14 cellular contexts compared by ENCODE assay signal in the genomic region with DNA sequence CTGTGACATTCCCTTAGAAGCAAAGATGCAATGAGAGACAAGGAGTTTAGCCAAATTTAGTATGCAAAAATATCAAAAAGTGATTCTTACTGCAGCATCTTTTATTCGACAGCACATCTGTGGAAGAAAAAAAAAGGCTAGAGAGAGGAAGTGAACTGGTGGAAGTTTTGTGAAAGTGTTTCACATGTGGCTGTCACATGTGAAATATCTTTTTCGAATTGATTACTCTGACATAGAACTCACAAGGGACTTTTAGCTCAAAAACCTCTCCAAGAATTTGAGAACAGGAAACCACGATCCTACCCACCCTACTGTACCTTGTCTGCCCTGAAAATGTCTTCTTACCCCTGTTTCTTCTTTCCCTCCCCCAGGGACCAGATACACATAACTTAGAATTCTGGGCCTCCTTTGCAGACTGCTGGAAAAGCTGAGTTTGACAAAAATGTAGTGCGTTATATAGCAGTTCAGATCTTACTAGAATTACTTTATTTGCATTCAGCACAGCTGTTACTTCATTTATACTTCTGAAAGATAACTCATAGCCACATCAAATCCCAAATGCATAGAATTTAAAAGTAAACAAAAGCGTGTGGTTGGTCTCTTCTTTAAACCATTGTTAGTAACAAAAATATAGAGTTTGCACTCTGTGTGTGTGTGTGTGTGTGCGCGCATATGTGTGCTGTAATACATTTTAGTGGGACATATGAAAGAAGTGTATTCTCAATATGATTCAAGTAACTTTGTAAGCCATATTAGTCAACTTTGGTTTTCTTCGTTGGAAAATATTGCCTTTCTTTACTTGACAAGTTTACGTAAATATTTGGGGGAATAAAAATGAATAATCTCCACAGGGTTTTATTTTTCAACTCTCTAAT.
DNase-seq lines count a peak whose midpoint lies in the region; ATAC-seq and TF ChIP-seq lines count a peak whose summit lies in the region.
"Had no signal": no experiment of that assay in that cellular context is flagged by ENCODE, and none has a peak within 500 bp of the region (broad histone marks: within the 10 kb centered on the region; RNA-seq: fewer than 3 reads in every experiment).

No MANE protein-coding gene starts in this region.

- no peaks in the 10 kb centered on the region for H3K9me3 ChIP-seq in gastrocnemius medialis
- H3K9me3 ChIP-seq: heart left ventricle, right atrium auricular region had no signal

- TF ChIP-seq CTCF in GM23338 (conservative IDR thresholded peaks at IDR 0.05; ENCODE audit: low read depth in 2 of 2) = no peak
- TF ChIP-seq CTCF in gastrocnemius medialis (IDR thresholded peaks at IDR 0.05 in 4 of 5, conservative IDR thresholded peaks at IDR 0.05 in 1 of 5) = no peak

- peaks cover 20% of the 10 kb centered on the region for H3K4me1 Mint-ChIP-seq in GM23338

- DNase-seq in GM23338 (ENCODE audit: low spot score) = no peak
- DNase-seq in gastrocnemius medialis = no peak
- DNase-seq in stimulated activated CD4-positive, alpha-beta T cell treated with anti-CD3 and anti-CD28 coated beads, Interleukin-2, amount 100 ng/mL, for 24 hours = no peak
- DNase-seq in AG08396 (ENCODE audit: low spot score) = no peak
- DNase-seq in DMS153 treated with DMSO at 0.1 percent for 48 hours (lab: John Stamatoyannopoulos, UW; ENCODE audit: unreplicated experiment) = no peak
- DNase-seq: activated CD4-positive, alpha-beta T cell treated with anti-CD3 and anti-CD28 coated beads, Interleukin-2, amount 50 U/mL, for 1 hour; activated naive CD8-positive, alpha-beta T cell treated with anti-CD3 and anti-CD28 coated beads, Interleukin-2, amount 10 ng/mL, durations not matched to agents 7 days and 5 days; heart left ventricle; IMR-90; midbrain; NCI-H446 treated with DMSO at 0.1 percent for 48 hours had no signal

- H3K4me2 ChIP-seq in GM23338 = no peak overlapping the region

- H4K20me1 ChIP-seq in GM23338 (replicated peaks; ENCODE audit: insufficient read depth) = no peaks in the 10 kb centered on the region

- no peak overlapping the region for H3K4me3 Mint-ChIP-seq in GM23338
- H3K4me3 Mint-ChIP-seq: activated naive CD8-positive, alpha-beta T cell treated with anti-CD3 and anti-CD28 coated beads, Interleukin-2, amount 10 ng/mL, durations not matched to agents 7 days and 5 days had no signal

- H3K36me3 ChIP-seq in GM23338 (ENCODE audit: insufficient read depth) (no peaks in the 10 kb centered on the region; the same call in 1 of the 2 replicates), gastrocnemius medialis (no peaks in the 10 kb centered on the region)
- H3K36me3 ChIP-seq: heart left ventricle, right atrium auricular region had no signal

- H3K4me1 ChIP-seq in GM23338 (ENCODE audit: insufficient read depth) (peaks cover 9% of the 10 kb centered on the region), gastrocnemius medialis (peaks cover 28 to 35% of the 10 kb centered on the region in 2 donors)

- H3K9me2 ChIP-seq in GM23338 (ENCODE audit: insufficient read depth) = no peaks in the 10 kb centered on the region

- H3K27me3 Mint-ChIP-seq in GM23338 (ENCODE audit: insufficient read depth, low read depth, poor library complexity) = peaks cover 2% of the 10 kb centered on the region

- H3K27me3 ChIP-seq in GM23338 (ENCODE audit: insufficient read depth) = no peaks in the 10 kb centered on the region
- H3K27me3 ChIP-seq in gastrocnemius medialis = no peaks in the 10 kb centered on the region
- H3K27me3 ChIP-seq: heart left ventricle, right atrium auricular region had no signal

- H3K79me2 ChIP-seq in GM23338 (replicated peaks; ENCODE audit: insufficient read depth) = no peaks in the 10 kb centered on the region

- no peak overlapping the region for H3K4me3 ChIP-seq in GM23338
- H3K4me3 ChIP-seq in gastrocnemius medialis = no peak overlapping the region
- H3K4me3 ChIP-seq: right atrium auricular region had no signal

- H2AFZ ChIP-seq in GM23338 = no peak overlapping the region

- peaks cover 12% of the 10 kb centered on the region; the same call in 2 of the 3 replicates for H3K36me3 Mint-ChIP-seq in GM23338 (ENCODE audit: low read depth)
- H3K36me3 Mint-ChIP-seq: activated naive CD8-positive, alpha-beta T cell treated with anti-CD3 and anti-CD28 coated beads, Interleukin-2, amount 10 ng/mL, durations not matched to agents 7 days and 5 days had no signal

- in situ Hi-C loops in gastrocnemius medialis (cut with MboI; ENCODE audit: low sequenced_read_pairs in 4 of 4) = no loop called here

- ATAC-seq in GM19035 (IDR thresholded peaks at IDR 0.05; ENCODE audit: unreplicated experiment) = peak; percentile 58
- ATAC-seq in GM23338 = no peak
- peak; percentile 84 for ATAC-seq in HG03460 (IDR thresholded peaks at IDR 0.05; ENCODE audit: unreplicated experiment)
- ATAC-seq in gastrocnemius medialis = no peak
- ATAC-seq: heart left ventricle had no signal

- H3K27ac ChIP-seq in GM23338 (ENCODE audit: low read depth) (no peak overlapping the region), gastrocnemius medialis (peak overlapping the region; percentile 81 to 95 (median 89))
- H3K27ac ChIP-seq: heart left ventricle, right atrium auricular region had no signal

- no peaks in the 10 kb centered on the region for H3F3A ChIP-seq in GM23338 (replicated peaks; ENCODE audit: low read depth)

- no peaks in the 10 kb centered on the region for H3K9me3 Mint-ChIP-seq in GM23338
- H3K9me3 Mint-ChIP-seq: activated naive CD8-positive, alpha-beta T cell treated with anti-CD3 and anti-CD28 coated beads, Interleukin-2, amount 10 ng/mL, durations not matched to agents 7 days and 5 days had no signal

- peak overlapping the region; percentile 51; the same call in 1 of the 2 replicates for H3K27ac Mint-ChIP-seq in GM23338
- H3K27ac Mint-ChIP-seq: activated naive CD8-positive, alpha-beta T cell treated with anti-CD3 and anti-CD28 coated beads, Interleukin-2, amount 10 ng/mL, durations not matched to agents 7 days and 5 days had no signal

- TF ChIP-seq POLR2A in gastrocnemius medialis (IDR thresholded peaks at IDR 0.05) = no peak

- intact Hi-C loops in gastrocnemius medialis (cut with DNase I; ENCODE audit: low total_unique reads) = no loop called here

TF ChIP-seq in GM23338, 12 proteins besides CTCF, POLR2A, EP300 and RAD21 (continues in another document):
- TF ChIP-seq NANOG (IDR thresholded peaks at IDR 0.05; ENCODE audit: borderline replicate concordance) = no peak
- no peak for TF ChIP-seq EZH2phosphoT487 (IDR thresholded peaks at IDR 0.05; ENCODE audit: unreplicated experiment)
- TF ChIP-seq EZH2 (IDR thresholded peaks at IDR 0.05; ENCODE audit: low read depth, unreplicated experiment) = no peak
- TF ChIP-seq CREB1 (CRISPR knock-in tag; IDR thresholded peaks at IDR 0.05; ENCODE audit: low read depth) = no peak
- no peak for TF ChIP-seq STAT1 (IDR thresholded peaks at IDR 0.05; ENCODE audit: unreplicated experiment)
- no peak for TF ChIP-seq POLR2AphosphoS5 (IDR thresholded peaks at IDR 0.05; ENCODE audit: low read depth)

Comparison
In these comparisons a context has a peak if more than half of its experiments do, and no peak if none do; other contexts are left out.
1. ATAC-seq: peak in GM19035 (single experiment) and HG03460 (single experiment); none in GM23338 (single experiment) and gastrocnemius medialis (0 of 2).